ENCODE assay signal across 22 cellular contexts in the genomic region with DNA sequence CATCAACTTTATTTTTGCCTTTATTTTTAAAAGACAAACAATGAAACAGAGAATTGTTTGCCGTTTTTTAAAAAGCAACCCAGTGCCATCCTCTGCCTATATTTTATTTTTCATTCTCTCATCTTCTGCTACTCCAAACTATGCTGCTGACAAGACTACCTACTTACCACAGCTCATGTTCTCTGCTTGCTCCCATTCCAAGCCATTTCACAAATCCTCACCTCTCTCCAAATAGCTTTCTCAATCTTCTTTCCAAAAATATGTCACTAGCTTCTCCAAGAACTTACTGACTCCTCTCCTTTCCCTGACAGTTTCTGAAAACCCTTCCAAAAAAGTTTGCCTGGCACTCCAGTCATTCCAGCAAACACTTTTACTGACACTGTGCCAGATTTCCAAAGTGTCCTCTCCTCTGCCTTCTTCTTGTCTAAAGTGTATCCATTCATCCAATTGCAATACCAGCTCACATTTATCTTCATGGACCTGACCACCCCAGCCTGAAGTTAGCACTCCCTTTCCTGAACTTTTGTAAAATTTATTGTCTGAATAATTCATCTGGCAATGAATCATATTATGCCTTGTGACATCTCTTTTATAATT.
"Had no signal": no experiment of that assay in that cellular context is flagged by ENCODE, and none has a peak within 500 bp of the region (broad histone marks: within the 10 kb centered on the region; RNA-seq: fewer than 3 reads in every experiment).

No MANE protein-coding gene starts in this region.

- H3K27me3 Mint-ChIP-seq: dendritic cell treated with granulocyte-macrophage colony-stimulating factor and Interleukin-4, amounts not matched to agents 40 ng/mL and 50 ng/mL, for 4 days; effector memory CD8-positive, alpha-beta T cell; naive B cell; type B pancreatic cell had no signal

- H3K9me3 ChIP-seq: esophagus muscularis mucosa, lower lobe of right lung, ovary, right lobe of liver, suprapubic skin, thyroid gland, vagina had no signal

- H3K4me3 ChIP-seq: esophagus muscularis mucosa, lower lobe of right lung, ovary, right lobe of liver, suprapubic skin, thyroid gland, vagina had no signal

- ATAC-seq: effector memory CD8-positive, alpha-beta T cell; lower lobe of right lung; stimulated activated effector memory CD8-positive, alpha-beta T cell treated with anti-CD3 and anti-CD28 coated beads, Interleukin-12 subunit alpha, Interleukin-12 subunit beta, amount 100 ng/mL, for 72 hours; stimulated activated naive CD8-positive, alpha-beta T cell treated with anti-CD3 and anti-CD28 coated beads, Interleukin-15, Interleukin-2, amounts not matched to agents 100 U/mL and 50 U/mL, for 24 hours had no signal

- H3K4me1 ChIP-seq: lower lobe of right lung, right lobe of liver, suprapubic skin, thyroid gland, vagina had no signal

- H3K27me3 ChIP-seq: esophagus muscularis mucosa, ovary, right lobe of liver, suprapubic skin, thyroid gland, vagina had no signal

- DNase-seq: cerebellar nuclear complex; effector memory CD8-positive, alpha-beta T cell; foreskin fibroblast; hippocampal formation; lower lobe of right lung; mesenchymal stem cell; midbrain; naive B cell; nephron progenitor cell; ovary; right lobe of liver; stimulated activated CD4-positive, alpha-beta T cell treated with anti-CD3 and anti-CD28 coated beads, Interleukin-4, amount 100 ng/mL, for 1 hour; stimulated activated CD8-positive, alpha-beta memory T cell treated with anti-CD3 and anti-CD28 coated beads, Interleukin-4, amount 100 ng/mL, for 48 hours; stimulated activated naive CD8-positive, alpha-beta T cell treated with anti-CD3 and anti-CD28 coated beads, Interleukin-15, Interleukin-2, amounts not matched to agents 100 U/mL and 50 U/mL, for 24 hours; thyroid gland had no signal

- H3K27ac ChIP-seq: epithelial cell of prostate, esophagus muscularis mucosa, lower lobe of right lung, ovary, right lobe of liver, suprapubic skin, thyroid gland, vagina had no signal

- H3K27ac Mint-ChIP-seq: dendritic cell treated with granulocyte-macrophage colony-stimulating factor and Interleukin-4, amounts not matched to agents 40 ng/mL and 50 ng/mL, for 4 days; effector memory CD8-positive, alpha-beta T cell; naive B cell; nephron progenitor cell; stimulated activated effector memory CD8-positive, alpha-beta T cell treated with anti-CD3 and anti-CD28 coated beads, Interleukin-12 subunit alpha, Interleukin-12 subunit beta, amount 100 ng/mL, for 72 hours; type B pancreatic cell had no signal

- H3K9me3 Mint-ChIP-seq: type B pancreatic cell had no signal

- H3K4me1 Mint-ChIP-seq: naive B cell; stimulated activated effector memory CD8-positive, alpha-beta T cell treated with anti-CD3 and anti-CD28 coated beads, Interleukin-12 subunit alpha, Interleukin-12 subunit beta, amount 100 ng/mL, for 72 hours had no signal

- H3K36me3 Mint-ChIP-seq: naive B cell; stimulated activated effector memory CD8-positive, alpha-beta T cell treated with anti-CD3 and anti-CD28 coated beads, Interleukin-12 subunit alpha, Interleukin-12 subunit beta, amount 100 ng/mL, for 72 hours; type B pancreatic cell had no signal

- H3K4me3 Mint-ChIP-seq: dendritic cell treated with granulocyte-macrophage colony-stimulating factor and Interleukin-4, amounts not matched to agents 40 ng/mL and 50 ng/mL, for 4 days; effector memory CD8-positive, alpha-beta T cell; naive B cell; nephron progenitor cell; stimulated activated effector memory CD8-positive, alpha-beta T cell treated with anti-CD3 and anti-CD28 coated beads, Interleukin-12 subunit alpha, Interleukin-12 subunit beta, amount 100 ng/mL, for 72 hours; type B pancreatic cell had no signal

- H3K36me3 ChIP-seq: esophagus muscularis mucosa, lower lobe of right lung, ovary, right lobe of liver, suprapubic skin, thyroid gland, vagina had no signal
